In genomic region chr1:7454895-7455784, GRCh38 we compare ENCODE assay signal across 18 cellular contexts.
DNase-seq lines count a peak whose midpoint lies in the region; TF ChIP-seq lines count a peak whose summit lies in the region.
"Had no signal": no experiment of that assay in that cellular context is flagged by ENCODE, and none has a peak within 500 bp of the region (broad histone marks: within the 10 kb centered on the region; RNA-seq: fewer than 3 reads in every experiment).

No MANE protein-coding gene starts in this region.

- H3K27me3 Mint-ChIP-seq in activated CD4-positive, alpha-beta T cell treated with anti-CD3 and anti-CD28 coated beads, Interleukin-2, amount 10 ng/mL, durations not matched to agents 24 days and 14 days: no peaks in the 10 kb centered on the region
- H3K27me3 Mint-ChIP-seq in Caco-2 (ENCODE audit: insufficient read depth, unreplicated experiment): no peaks in the 10 kb centered on the region
- H3K27me3 Mint-ChIP-seq: CD8-positive, alpha-beta memory T cell had no signal

- H3K4me3 Mint-ChIP-seq in activated CD4-positive, alpha-beta T cell treated with anti-CD3 and anti-CD28 coated beads, Interleukin-2, amount 10 ng/mL, durations not matched to agents 24 days and 14 days: no peak overlapping the region
- no peak overlapping the region for H3K4me3 Mint-ChIP-seq in Caco-2 (ENCODE audit: unreplicated experiment)
- H3K4me3 Mint-ChIP-seq: CD8-positive, alpha-beta memory T cell; T-helper 17 cell had no signal

- DNase-seq in ELR (ENCODE audit: low read depth): peak; percentile 58
- DNase-seq in WERI-Rb-1: no peak
- peak; percentile 9 for DNase-seq in globus pallidus (ENCODE audit: low spot score)
- DNase-seq in retinal pigment epithelial cell (ENCODE audit: low read depth): peak; percentile 69
- DNase-seq in activated CD4-positive, alpha-beta T cell treated with anti-CD3 and anti-CD28 coated beads, Interleukin-2, amount 10 ng/mL, durations not matched to agents 24 days and 14 days: no peak
- DNase-seq in vagina (ENCODE audit: extremely low spot score in 2 of 2): no peak
- DNase-seq in Peyer's patch: no peak
- DNase-seq in Caco-2: no peak
- DNase-seq: activated CD4-positive, alpha-beta T cell treated with anti-CD3 and anti-CD28 coated beads, Interleukin-2, amount 50 U/mL, for 1 hour; activated effector memory CD4-positive, alpha-beta T cell treated with Interleukin-2 at 50 U/mL for 16 hours; CD8-positive, alpha-beta memory T cell; NCI-H1105 treated with DMSO at 0.1 percent for 48 hours; NCI-H510A treated with DMSO at 0.1 percent for 48 hours; small intestine; T-helper 17 cell had no signal

- TF ChIP-seq POLR2A in vagina (IDR thresholded peaks at IDR 0.05) (no peak), Peyer's patch (IDR thresholded peaks at IDR 0.05) (no peak)

- H3K27ac Mint-ChIP-seq in activated CD4-positive, alpha-beta T cell treated with anti-CD3 and anti-CD28 coated beads, Interleukin-2, amount 10 ng/mL, durations not matched to agents 24 days and 14 days: no peak overlapping the region
- no peak overlapping the region for H3K27ac Mint-ChIP-seq in Caco-2 (ENCODE audit: unreplicated experiment)
- H3K27ac Mint-ChIP-seq: CD8-positive, alpha-beta memory T cell; T-helper 17 cell had no signal

- no peaks in the 10 kb centered on the region for H3K4me1 Mint-ChIP-seq in activated CD4-positive, alpha-beta T cell treated with anti-CD3 and anti-CD28 coated beads, Interleukin-2, amount 10 ng/mL, durations not matched to agents 24 days and 14 days
- H3K4me1 Mint-ChIP-seq in Caco-2 (ENCODE audit: low read depth, unreplicated experiment): no peaks in the 10 kb centered on the region
- H3K4me1 Mint-ChIP-seq: CD8-positive, alpha-beta memory T cell had no signal

- H3K9me3 Mint-ChIP-seq in activated CD4-positive, alpha-beta T cell treated with anti-CD3 and anti-CD28 coated beads, Interleukin-2, amount 10 ng/mL, durations not matched to agents 24 days and 14 days: no peaks in the 10 kb centered on the region
- no peaks in the 10 kb centered on the region for H3K9me3 Mint-ChIP-seq in Caco-2 (ENCODE audit: unreplicated experiment)
- H3K9me3 Mint-ChIP-seq: CD8-positive, alpha-beta memory T cell had no signal

- H3K9me3 ChIP-seq in WERI-Rb-1 (ENCODE audit: severe bottlenecking): no peaks in the 10 kb centered on the region
- H3K9me3 ChIP-seq in vagina: no peaks in the 10 kb centered on the region
- no peaks in the 10 kb centered on the region for H3K9me3 ChIP-seq in Peyer's patch
- no peaks in the 10 kb centered on the region for H3K9me3 ChIP-seq in Caco-2
- H3K9me3 ChIP-seq: suprapubic skin had no signal

- H3K4me3 ChIP-seq in WERI-Rb-1 (ENCODE audit: low read depth, low read length) (no peak overlapping the region), retinal pigment epithelial cell (ENCODE audit: low read length) (no peak overlapping the region), vagina (no peak overlapping the region), Peyer's patch (no peak overlapping the region), Caco-2 (ENCODE audit: low read depth, low read length) (no peak overlapping the region)
- H3K4me3 ChIP-seq: cardiac muscle cell, suprapubic skin had no signal

- H3K36me3 Mint-ChIP-seq in activated CD4-positive, alpha-beta T cell treated with anti-CD3 and anti-CD28 coated beads, Interleukin-2, amount 10 ng/mL, durations not matched to agents 24 days and 14 days (ENCODE audit: low read depth): no peaks in the 10 kb centered on the region
- no peaks in the 10 kb centered on the region for H3K36me3 Mint-ChIP-seq in Caco-2 (ENCODE audit: insufficient read depth, unreplicated experiment)
- H3K36me3 Mint-ChIP-seq: CD8-positive, alpha-beta memory T cell had no signal

- H3K4me1 ChIP-seq in vagina: peaks cover 29% of the 10 kb centered on the region
- H3K4me1 ChIP-seq in Peyer's patch: peaks cover 0 to 18% (median 0%) of the 10 kb centered on the region in 4 donors
- H3K4me1 ChIP-seq in Caco-2: no peaks in the 10 kb centered on the region

- BruUV-seq in Caco-2 (replicated peaks; lab: Mats Ljungman, UMichigan): no TSS peak

- CTCF ChIA-PET in Caco-2 (lab: Charles Lee): interaction anchor here (0.7 kb wide), 1 partner anchor 197 kb away, joined by 4 read pairs; no protein-coding TSS in a partner anchor

- H3K27ac ChIP-seq in WERI-Rb-1: peak overlapping the region; percentile 18; the same call in 1 of the 2 replicates
- no peak overlapping the region for H3K27ac ChIP-seq in vagina
- no peak overlapping the region for H3K27ac ChIP-seq in Peyer's patch
- H3K27ac ChIP-seq: cardiac muscle cell, epithelial cell of prostate, suprapubic skin had no signal

- H3K36me3 ChIP-seq in WERI-Rb-1: no peaks in the 10 kb centered on the region
- H3K36me3 ChIP-seq in vagina: no peaks in the 10 kb centered on the region
- no peaks in the 10 kb centered on the region for H3K36me3 ChIP-seq in Peyer's patch
- H3K36me3 ChIP-seq in Caco-2 (ENCODE audit: control insufficient read depth, insufficient read depth, low read length): no peaks in the 10 kb centered on the region
- H3K36me3 ChIP-seq: cardiac muscle cell, suprapubic skin had no signal

- no peak for TF ChIP-seq CTCF in WERI-Rb-1 (IDR thresholded peaks at IDR 0.05; ENCODE audit: low read depth, low read length)
- no peak for TF ChIP-seq CTCF in retinal pigment epithelial cell (conservative IDR thresholded peaks at IDR 0.05; ENCODE audit: low read depth, low read length)
- no peak for TF ChIP-seq CTCF in vagina (IDR thresholded peaks at IDR 0.05)
- no peak for TF ChIP-seq CTCF in Peyer's patch (IDR thresholded peaks at IDR 0.05)
- TF ChIP-seq CTCF in Caco-2 (IDR thresholded peaks at IDR 0.05; ENCODE audit: insufficient read depth in 1 of 2, low read depth in 1 of 2, low read length in 1 of 2, severe bottlenecking in 1 of 2, unreplicated experiment in 1 of 2): no peak

- POLR2A ChIA-PET in Caco-2 (lab: Charles Lee): no interaction called here

- intact Hi-C loops in activated CD4-positive, alpha-beta T cell treated with anti-CD3 and anti-CD28 coated beads, Interleukin-2, amount 10 ng/mL, durations not matched to agents 24 days and 14 days (cut with micrococcal nuclease): no loop called here
- intact Hi-C loops in vagina (cut with DNase I): no loop called here
- intact Hi-C loops in Caco-2 (cut with micrococcal nuclease; ENCODE audit: unreplicated experiment): loop anchor here (1.0 kb wide), 1 partner anchor 192 kb away; no protein-coding TSS in a partner anchor

- H3K27me3 ChIP-seq in WERI-Rb-1 (ENCODE audit: insufficient read depth, low read depth, severe bottlenecking) (no peaks in the 10 kb centered on the region), vagina (no peaks in the 10 kb centered on the region), Peyer's patch (no peaks in the 10 kb centered on the region), Caco-2 (replicated peaks; ENCODE audit: control insufficient read depth, insufficient read depth, low read length) (no peaks in the 10 kb centered on the region)
- H3K27me3 ChIP-seq: cardiac muscle cell had no signal

Comparison
In these comparisons a context has a peak if more than half of its experiments do, and no peak if none do; other contexts are left out.
1. DNase-seq: peak in ELR (single experiment), globus pallidus (single experiment) and retinal pigment epithelial cell (single experiment); none in WERI-Rb-1 (single experiment), activated CD4-positive, alpha-beta T cell treated with anti-CD3 and anti-CD28 coated beads, Interleukin-2, amount 10 ng/mL, durations not matched to agents 24 days and 14 days (single experiment), vagina (0 of 2), Peyer's patch (0 of 3) and Caco-2 (0 of 2).